ENCODE assay signal across 17 cellular contexts in the genomic region with DNA sequence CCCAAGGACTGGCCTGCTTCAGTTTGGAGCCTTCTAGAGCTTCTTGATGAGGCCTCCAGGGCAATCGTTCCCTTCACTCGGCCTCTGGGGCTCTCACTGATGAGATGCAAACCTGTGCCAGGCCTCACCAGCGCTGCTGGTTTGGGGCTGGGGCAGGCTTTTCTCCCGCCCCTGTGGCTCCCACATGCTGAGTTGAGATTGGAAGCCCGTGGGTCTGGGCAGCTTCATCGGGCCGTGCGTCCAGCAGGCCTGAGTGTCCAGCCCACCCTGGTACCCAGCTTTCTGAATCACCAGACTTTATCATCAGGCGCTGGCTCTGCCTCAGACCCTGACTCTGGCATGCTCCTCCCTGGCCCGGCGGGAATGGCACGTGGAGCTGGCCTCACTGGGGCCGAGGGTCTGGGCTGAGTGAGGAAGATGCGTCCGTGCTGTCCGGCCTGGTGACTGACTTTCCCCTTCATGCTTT. TPM values are rescaled to one million over a fixed set of nuclear protein-coding genes. Genes with fewer than 3 reads are reported as not detected.
DNase-seq lines count a peak whose midpoint lies in the region; ATAC-seq, FAIRE-seq and TF ChIP-seq lines count a peak whose summit lies in the region.
"Had no signal": no experiment of that assay in that cellular context is flagged by ENCODE, and none has a peak within 500 bp of the region (broad histone marks: within the 10 kb centered on the region; RNA-seq: fewer than 3 reads in every experiment).

No MANE protein-coding gene starts in this region.

- H3K4me3 ChIP-seq in K562: no peak overlapping the region
- H3K4me3 ChIP-seq in liver (ENCODE audit: low read depth in 1 of 3, low read length in 3 of 3): peak overlapping the region in 2 of 3 donors; percentile 2 to 21
- peak overlapping the region; percentile 53 for H3K4me3 ChIP-seq in thoracic aorta

- no peak overlapping the region for H3K27ac ChIP-seq in K562 (ENCODE audit: extremely low read depth, low read depth, low read length)
- peak overlapping the region; percentile 61 to 68 for H3K27ac ChIP-seq in liver (ENCODE audit: low read depth in 1 of 2, low read length in 2 of 2)
- H3K27ac ChIP-seq in thoracic aorta: peak overlapping the region; percentile 89 to 96

- no peaks in the 10 kb centered on the region for H3K9me3 Mint-ChIP-seq in activated T-cell treated with anti-CD3 and anti-CD28 coated beads, Interleukin-2, amount 50 U/mL, for 24 hours
- H3K9me3 Mint-ChIP-seq: dendritic cell treated with granulocyte-macrophage colony-stimulating factor and Interleukin-4, amounts not matched to agents 40 ng/mL and 50 ng/mL, for 4 days had no signal

- intact Hi-C loops in K562 (cut with micrococcal nuclease): no loop called here

- H3K36me3 ChIP-seq in K562 (ENCODE audit: control insufficient read depth, insufficient read depth, low read length) (peaks cover 74% of the 10 kb centered on the region; the same call in 2 of the 3 replicates), liver (ENCODE audit: control insufficient read depth in 4 of 4, insufficient read depth in 3 of 4, low read depth in 1 of 4, low read length in 3 of 4) (peaks cover 13 to 32% (median 25%) of the 10 kb centered on the region in 4 donors), thoracic aorta (peaks cover 35% of the 10 kb centered on the region)

- H3K9ac ChIP-seq in K562 (ENCODE audit: insufficient read depth in 1 of 2, low read depth in 2 of 2, low read length in 2 of 2): peak overlapping the region in 1 of 2 experiments; percentile 75; a peak in 1 of 4 replicates
- peak overlapping the region in 1 of 2 donors; percentile 10 for H3K9ac ChIP-seq in liver (ENCODE audit: low read depth in 1 of 2, low read length in 2 of 2)

- peaks cover 50% of the 10 kb centered on the region for H3K4me1 Mint-ChIP-seq in activated T-cell treated with anti-CD3 and anti-CD28 coated beads, Interleukin-2, amount 50 U/mL, for 24 hours (ENCODE audit: low read depth)

- H3K4me1 ChIP-seq in K562 (replicated peaks in 1 of 2; ENCODE audit: control insufficient read depth in 2 of 2, insufficient read depth in 2 of 2, low read length in 2 of 2) (peaks cover 15 to 50% of the 10 kb centered on the region in 2 experiments; a peak in 4 of 5 replicates), liver (ENCODE audit: control insufficient read depth in 4 of 4, insufficient read depth in 4 of 4, low read length in 3 of 4) (peaks cover 12 to 47% (median 41%) of the 10 kb centered on the region in 4 donors), thoracic aorta (ENCODE audit: control insufficient read depth in 1 of 2, low read depth in 2 of 2) (peaks cover 32 to 58% of the 10 kb centered on the region in 2 donors)

- CTCF ChIA-PET in K562 (lab: Yijun Ruan, JAX; ENCODE audit: low intra/inter-chr PET ratio): no interaction called here

- peaks cover 49% of the 10 kb centered on the region for H3K79me2 ChIP-seq in K562 (ENCODE audit: control insufficient read depth, insufficient read depth, low read length)

- H3K4me2 ChIP-seq in K562 (ENCODE audit: insufficient read depth, low read length): no peak overlapping the region

- TF ChIP-seq POLR2A in K562 (conservative IDR thresholded peaks at IDR 0.05): no peak

- no peak overlapping the region for H2AFZ ChIP-seq in K562 (ENCODE audit: low read depth, low read length)

- H3K4me3 Mint-ChIP-seq in activated T-cell treated with anti-CD3 and anti-CD28 coated beads, Interleukin-2, amount 50 U/mL, for 24 hours: no peak overlapping the region
- H3K4me3 Mint-ChIP-seq: dendritic cell treated with granulocyte-macrophage colony-stimulating factor and Interleukin-4, amounts not matched to agents 40 ng/mL and 50 ng/mL, for 4 days had no signal

- ATAC-seq in K562 (no peak), thoracic aorta (ENCODE audit: insufficient number of reproducible peaks, low FRiP score, low read depth) (no peak), GM21528 (IDR thresholded peaks at IDR 0.05; ENCODE audit: low FRiP score, unreplicated experiment) (no peak)

- no peak for TF ChIP-seq RAD21 in K562 (CRISPR knock-in tag; conservative IDR thresholded peaks at IDR 0.05 in 1 of 2, IDR thresholded peaks at IDR 0.05 in 1 of 2)
- no peak for TF ChIP-seq RAD21 in liver (IDR thresholded peaks at IDR 0.05)

- H3K27me3 Mint-ChIP-seq in activated T-cell treated with anti-CD3 and anti-CD28 coated beads, Interleukin-2, amount 50 U/mL, for 24 hours: no peaks in the 10 kb centered on the region

- POLR2A ChIA-PET in K562 (lab: Yijun Ruan, JAX): interaction anchor here (0.7 to 1.3 kb wide), 2 partner anchors 9 to 618 kb away, joined by 3 to 4 read pairs; no protein-coding TSS in a partner anchor

- peaks cover 85% of the 10 kb centered on the region for H3K36me3 Mint-ChIP-seq in activated T-cell treated with anti-CD3 and anti-CD28 coated beads, Interleukin-2, amount 50 U/mL, for 24 hours (ENCODE audit: low read depth)

- no peaks in the 10 kb centered on the region for H3K9me1 ChIP-seq in K562 (ENCODE audit: control insufficient read depth, insufficient read depth, low read length)

- peaks cover 35% of the 10 kb centered on the region for H4K20me1 ChIP-seq in K562 (replicated peaks; ENCODE audit: control insufficient read depth, insufficient read depth, low read length)

- no peak for TF ChIP-seq CTCF in K562 (IDR thresholded peaks at IDR 0.05 in 2 of 3, conservative IDR thresholded peaks at IDR 0.05 in 1 of 3; ENCODE audit: insufficient read depth in 2 of 3, low read depth in 1 of 3, low read length in 3 of 3)
- no peak for TF ChIP-seq CTCF in liver (IDR thresholded peaks at IDR 0.05; ENCODE audit: low read depth, low read length, missing input control)
- no peak for TF ChIP-seq CTCF in thoracic aorta (IDR thresholded peaks at IDR 0.05)

- H3K9me3 ChIP-seq in K562 (replicated peaks; ENCODE audit: control insufficient read depth, insufficient read depth, low read depth, low read length) (no peaks in the 10 kb centered on the region), liver (ENCODE audit: control insufficient read depth in 4 of 4, low read length in 3 of 4) (no peaks in the 10 kb centered on the region), thoracic aorta (no peaks in the 10 kb centered on the region)

- 94% methylated on average over 16 of the region's 16 CpGs for WGBS in K562 (ENCODE audit: insufficient coverage, low coverage, missing lambda C conversion rate)
- WGBS in liver: 76% methylated on average over 16 of the region's 16 CpGs

- H3K27me3 ChIP-seq in K562 (ENCODE audit: control insufficient read depth in 2 of 2, insufficient read depth in 2 of 2, low read length in 2 of 2) (no peaks in the 10 kb centered on the region), liver (ENCODE audit: control insufficient read depth in 4 of 4, insufficient read depth in 4 of 4, low read length in 3 of 4) (no peaks in the 10 kb centered on the region), thoracic aorta (replicated peaks; ENCODE audit: insufficient read depth) (no peaks in the 10 kb centered on the region)

- no TSS peak for BruUV-seq in K562 (replicated peaks; lab: Mats Ljungman, UMichigan)

- peak overlapping the region; percentile 61 for H3K27ac Mint-ChIP-seq in activated T-cell treated with anti-CD3 and anti-CD28 coated beads, Interleukin-2, amount 50 U/mL, for 24 hours
- H3K27ac Mint-ChIP-seq: dendritic cell treated with granulocyte-macrophage colony-stimulating factor and Interleukin-4, amounts not matched to agents 40 ng/mL and 50 ng/mL, for 4 days had no signal

- no peak for FAIRE-seq in K562 (lab: Jason Lieb, UNC)

- in situ Hi-C loops in K562 (cut with MboI): no loop called here

- no peak for TF ChIP-seq EP300 in K562 (IDR thresholded peaks at IDR 0.05; ENCODE audit: low read length)

- no peak for DNase-seq in activated T-cell treated with anti-CD3 and anti-CD28 coated beads, Interleukin-2, amount 50 U/mL, for 24 hours
- DNase-seq in activated T-cell treated with anti-CD3 and anti-CD28 coated beads for 4 hours (no peak), K562 (ENCODE audit: extremely low read depth in 1 of 4, low spot score in 3 of 4) (peak in 1 of 4 experiments; percentile 4), thoracic aorta (ENCODE audit: low spot score) (no peak), ureter (ENCODE audit: low spot score) (no peak), inferior parietal cortex (ENCODE audit: extremely low spot score) (no peak)
- DNase-seq: Karpas-422, NCI-H1694 treated with DMSO at 0.1 percent for 48 hours, NCI-H82, SHP77 had no signal

RNA-seq across cellular contexts. Expression of a gene that starts 4.3 kb away (rescaled TPM):
- 68.2 and 118 TPM in 2 replicates for total RNA-seq in K562 (2011; cell fraction: chromatin; rRNA removed; ENCODE audit: low replicate concordance)
- 47.8 and 53.5 TPM in 2 replicates for total RNA-seq in K562 (2011; cell fraction: nucleolus; rRNA removed)
- total RNA-seq in K562 (2011; cell fraction: nucleoplasm; rRNA removed): 91.9 and 153 TPM in 2 replicates
- 149 and 180 TPM in 2 replicates for total RNA-seq in K562 (2014; rRNA removed)
- total RNA-seq in K562 (2014; rRNA removed; fragmentation: Illumina TruSeq; extraction: Trizol): 126 and 150 TPM in 2 replicates
- 154 and 156 TPM in 2 replicates for total RNA-seq in K562 (2015; rRNA removed; fragmentation: Illumina TruSeq; extraction: Trizol)
- 277 TPM in 2 replicates for total RNA-seq in K562 (2021)
- polyA plus RNA-seq in K562 (2011; rRNA removed): 255 and 327 TPM in 2 replicates
- 230 and 235 TPM in 2 replicates for polyA plus RNA-seq in K562 (2011; cell fraction: cytosol; rRNA removed)
- polyA plus RNA-seq in K562 (2011; cell fraction: nucleus; rRNA removed): 152 and 155 TPM in 2 replicates
- polyA plus RNA-seq in K562 (2012): 203 and 388 TPM in 2 replicates
- 307 and 350 TPM in 2 replicates for polyA plus RNA-seq in K562 (2014; fragmentation: Illumina TruSeq; extraction: Trizol)
- polyA plus RNA-seq in K562 (2014; fragmentation: Nextera tagmentation; extraction: Ambion mirVana): 10 to 100 TPM; 34.6 to 40.2 TPM
- 266 and 273 TPM in 2 replicates for polyA plus RNA-seq in K562 (2014; rRNA removed)
- polyA minus RNA-seq in K562 (2011; rRNA and poly(A)+ RNA removed): 333 and 438 TPM in 2 replicates
- 82.3 and 91.6 TPM in 2 replicates for polyA minus RNA-seq in K562 (2011; cell fraction: cytosol; rRNA and poly(A)+ RNA removed)
- 20.3 and 36.9 TPM in 2 replicates for polyA minus RNA-seq in K562 (2011; cell fraction: nucleus; rRNA and poly(A)+ RNA removed)
- total RNA-seq in liver: 100 to 1,000 TPM in 1 of 2 donors, 10 to 100 TPM in 1; 73.3 to 112 TPM
- 10 to 100 TPM; 51.4 to 90.0 TPM for polyA plus RNA-seq in liver
- total RNA-seq in thoracic aorta: 100 to 1,000 TPM; 181 to 202 TPM
- 253 TPM for total RNA-seq in ureter

RNA-seq across cellular contexts. Expression of a gene that starts 19.5 kb away (rescaled TPM):
- 3.0 and 9.9 TPM in 2 replicates for total RNA-seq in K562 (2011; cell fraction: chromatin; rRNA removed; ENCODE audit: low replicate concordance)
- 4.3 and 7.3 TPM in 2 replicates for total RNA-seq in K562 (2011; cell fraction: nucleolus; rRNA removed)
- 3.1 and 3.6 TPM in 2 replicates for total RNA-seq in K562 (2011; cell fraction: nucleoplasm; rRNA removed)
- total RNA-seq in K562 (2014; rRNA removed) (0.61 and 1.5 TPM in 2 replicates), K562 (2014; rRNA removed; fragmentation: Illumina TruSeq; extraction: Trizol) (0.18 and 0.45 TPM in 2 replicates), K562 (2015; rRNA removed; fragmentation: Illumina TruSeq; extraction: Trizol) (0.30 and 0.36 TPM in 2 replicates), K562 (2021) (1.4 and 1.9 TPM in 2 replicates), liver (1 to 10 TPM; 1.4 to 2.8 TPM), thoracic aorta (100 to 1,000 TPM; 106 to 207 TPM), ureter (3.5 TPM)
- polyA plus RNA-seq in K562 (2011; rRNA removed) (1.7 and 2.0 TPM in 2 replicates), K562 (2014; fragmentation: Illumina TruSeq; extraction: Trizol) (0.58 and 0.65 TPM in 2 replicates), K562 (2014; fragmentation: Nextera tagmentation; extraction: Ambion mirVana) (under 1 TPM in 1 of 2 experiments, not detected in 1; 0.11 TPM), K562 (2014; rRNA removed) (1.7 and 3.4 TPM in 2 replicates), liver (1 to 10 TPM; 2.9 to 5.9 TPM)
- 1.6 and 7.6 TPM in 2 replicates for polyA plus RNA-seq in K562 (2011; cell fraction: cytosol; rRNA removed)
- 3.7 and 12.1 TPM in 2 replicates for polyA plus RNA-seq in K562 (2011; cell fraction: nucleus; rRNA removed)
- 0.46 and 0.89 TPM in 2 replicates for polyA plus RNA-seq in K562 (2012)
- polyA minus RNA-seq in K562 (2011; rRNA and poly(A)+ RNA removed): 0.24 and 0.35 TPM in 2 replicates
- polyA minus RNA-seq in K562 (2011; cell fraction: cytosol; rRNA and poly(A)+ RNA removed): 0.38 TPM in 1 of 2 replicates, not detected in the other
- polyA minus RNA-seq in K562 (2011; cell fraction: nucleus; rRNA and poly(A)+ RNA removed): 1.1 and 1.2 TPM in 2 replicates

RNA-seq across cellular contexts. Expression of a gene that starts 30.6 kb away (rescaled TPM):
- not detected in 2 replicates for total RNA-seq in K562 (2011; cell fraction: chromatin; rRNA removed; ENCODE audit: low replicate concordance)
- total RNA-seq in K562 (2011; cell fraction: nucleolus; rRNA removed): not detected in 2 replicates
- total RNA-seq in K562 (2011; cell fraction: nucleoplasm; rRNA removed): not detected in 2 replicates
- total RNA-seq in K562 (2014; rRNA removed) (not detected in 2 replicates), K562 (2014; rRNA removed; fragmentation: Illumina TruSeq; extraction: Trizol) (not detected in 2 replicates), K562 (2015; rRNA removed; fragmentation: Illumina TruSeq; extraction: Trizol) (not detected in 2 replicates), K562 (2021) (not detected in 2 replicates), liver (not detected), thoracic aorta (not detected), ureter (not detected)
- polyA plus RNA-seq in K562 (2011; rRNA removed) (not detected in 2 replicates), K562 (2014; fragmentation: Illumina TruSeq; extraction: Trizol) (not detected in 2 replicates), K562 (2014; fragmentation: Nextera tagmentation; extraction: Ambion mirVana) (1 to 10 TPM in 1 of 2 experiments, not detected in 1; 1.3 TPM), K562 (2014; rRNA removed) (not detected in 2 replicates), liver (not detected)
- polyA plus RNA-seq in K562 (2011; cell fraction: cytosol; rRNA removed): not detected in 2 replicates
- polyA plus RNA-seq in K562 (2011; cell fraction: nucleus; rRNA removed): not detected in 2 replicates
- polyA plus RNA-seq in K562 (2012): not detected in 2 replicates
- not detected in 2 replicates for polyA minus RNA-seq in K562 (2011; rRNA and poly(A)+ RNA removed)
- not detected in 2 replicates for polyA minus RNA-seq in K562 (2011; cell fraction: cytosol; rRNA and poly(A)+ RNA removed)
- not detected in 2 replicates for polyA minus RNA-seq in K562 (2011; cell fraction: nucleus; rRNA and poly(A)+ RNA removed)
- total RNA-seq: myocyte, skeletal muscle tissue had no signal
- polyA plus RNA-seq: adipose tissue, thymus had no signal

RNA-seq across cellular contexts. Expression of a gene that starts 55.6 kb away (rescaled TPM):
- 6.5 and 10.4 TPM in 2 replicates for total RNA-seq in K562 (2011; cell fraction: chromatin; rRNA removed; ENCODE audit: low replicate concordance)
- 5.1 and 6.8 TPM in 2 replicates for total RNA-seq in K562 (2011; cell fraction: nucleolus; rRNA removed)
- 6.0 and 8.6 TPM in 2 replicates for total RNA-seq in K562 (2011; cell fraction: nucleoplasm; rRNA removed)
- total RNA-seq in K562 (2014; rRNA removed) (4.7 and 6.5 TPM in 2 replicates), K562 (2014; rRNA removed; fragmentation: Illumina TruSeq; extraction: Trizol) (2.8 TPM in 2 replicates), K562 (2015; rRNA removed; fragmentation: Illumina TruSeq; extraction: Trizol) (2.3 and 2.5 TPM in 2 replicates), K562 (2021) (5.9 and 6.5 TPM in 2 replicates), liver (1 to 10 TPM; 1.0 to 1.1 TPM), thoracic aorta (100 to 1,000 TPM; 118 to 138 TPM), ureter (25.6 TPM)
- polyA plus RNA-seq in K562 (2011; rRNA removed) (3.3 and 3.5 TPM in 2 replicates), K562 (2014; fragmentation: Illumina TruSeq; extraction: Trizol) (4.1 and 4.2 TPM in 2 replicates), K562 (2014; fragmentation: Nextera tagmentation; extraction: Ambion mirVana) (under 1 TPM; 0.67 to 0.83 TPM), K562 (2014; rRNA removed) (3.3 and 5.1 TPM in 2 replicates), liver (1 to 10 TPM in 1 of 2 donors, under 1 TPM in 1; 0.32 to 1.4 TPM)
- polyA plus RNA-seq in K562 (2011; cell fraction: cytosol; rRNA removed): 3.0 and 6.0 TPM in 2 replicates
- 3.7 and 5.0 TPM in 2 replicates for polyA plus RNA-seq in K562 (2011; cell fraction: nucleus; rRNA removed)
- 1.3 and 2.1 TPM in 2 replicates for polyA plus RNA-seq in K562 (2012)
- 1.9 and 3.0 TPM in 2 replicates for polyA minus RNA-seq in K562 (2011; rRNA and poly(A)+ RNA removed)
- 2.0 and 2.5 TPM in 2 replicates for polyA minus RNA-seq in K562 (2011; cell fraction: cytosol; rRNA and poly(A)+ RNA removed)
- 0.67 and 1.1 TPM in 2 replicates for polyA minus RNA-seq in K562 (2011; cell fraction: nucleus; rRNA and poly(A)+ RNA removed)

Comparison
In these comparisons a context has a peak if more than half of its experiments do, and no peak if none do; other contexts are left out.
1. RNA of a gene that starts 19.5 kb away (total RNA-seq): 106 to 207 TPM in thoracic aorta; 3.5 TPM in ureter (single experiment), 1.4 to 2.8 TPM in liver and 0.18 to 9.9 TPM in K562; every median in the first group is over 4 times any median in the second.